ENCODE assay signal across 16 cellular contexts in the genomic region with DNA sequence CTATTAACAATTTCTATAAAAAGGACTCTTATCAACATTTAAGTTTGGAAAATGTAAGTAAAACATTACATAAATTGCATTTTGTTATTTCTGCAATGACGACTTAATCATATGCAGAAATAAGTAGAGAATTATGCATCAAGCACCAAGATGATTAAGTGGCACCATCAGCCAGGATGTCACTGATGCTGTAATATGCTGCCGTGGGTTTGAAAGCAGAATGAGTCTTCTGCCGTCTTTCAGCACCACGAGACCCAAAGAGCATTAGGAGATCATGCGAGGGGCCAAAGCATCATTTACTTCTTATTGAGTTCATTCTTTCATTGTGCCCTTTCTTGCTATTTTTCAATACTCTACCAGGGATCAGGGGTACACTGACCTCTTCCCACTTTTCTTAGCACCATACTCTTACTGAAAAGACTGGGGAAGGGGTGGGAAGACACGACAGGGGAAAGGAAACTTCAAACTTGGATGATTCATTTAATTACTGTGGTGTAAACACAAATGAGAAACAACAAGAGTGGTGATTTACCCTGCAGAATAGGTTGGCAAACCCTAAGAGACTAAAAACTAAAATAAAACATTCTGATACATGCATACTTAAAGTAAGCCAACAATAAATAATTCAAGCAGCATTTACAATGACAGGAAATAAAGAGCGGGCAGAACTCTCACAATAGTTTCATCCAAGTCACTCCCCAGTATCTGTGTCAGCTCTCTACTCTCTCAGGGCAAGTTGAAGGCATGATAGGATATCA.
A peak's percentile ranks its signal among the peaks of the same experiment; 100 is the strongest.
DNase-seq lines count a peak whose midpoint lies in the region; ATAC-seq and TF ChIP-seq lines count a peak whose summit lies in the region.
"Had no signal": no experiment of that assay in that cellular context is flagged by ENCODE, and none has a peak within 500 bp of the region (broad histone marks: within the 10 kb centered on the region; RNA-seq: fewer than 3 reads in every experiment).

No MANE protein-coding gene starts in this region.

- H3K27ac Mint-ChIP-seq in CD8-positive, alpha-beta memory T cell, result peak overlapping the region in 6 of 8 donors; percentile 6 to 82 (median 34)
- H3K27ac Mint-ChIP-seq in activated T-helper 2 cell treated with anti-CD3 and anti-CD28 coated beads, Interferon-gamma antibody, Interleukin-2, Interleukin-4, amounts not matched to agents 10 μg/mL and 5 μg/mL and 100 μg/mL, durations not matched to agents 14 hours and 24 hours and 36 hours, result peak overlapping the region; percentile 34
- H3K27ac Mint-ChIP-seq: B cell had no signal

- TF ChIP-seq CTCF in omental fat pad (IDR thresholded peaks at IDR 0.05), result no peak

- no peaks in the 10 kb centered on the region for H3K9me3 Mint-ChIP-seq in activated T-cell treated with anti-CD3 and anti-CD28 coated beads, Interleukin-2, amount 50 U/mL, for 4 hours
- H3K9me3 Mint-ChIP-seq in CD8-positive, alpha-beta memory T cell, result no peaks in the 10 kb centered on the region
- no peaks in the 10 kb centered on the region for H3K9me3 Mint-ChIP-seq in activated T-helper 2 cell treated with anti-CD3 and anti-CD28 coated beads, Interferon-gamma antibody, Interleukin-2, Interleukin-4, amounts not matched to agents 10 μg/mL and 5 μg/mL and 100 μg/mL, durations not matched to agents 14 hours and 24 hours and 36 hours

- H3K27ac ChIP-seq in CD8-positive, alpha-beta memory T cell (ENCODE audit: low read depth, low read length), result no peak overlapping the region

- H3K36me3 ChIP-seq in CD8-positive, alpha-beta memory T cell (ENCODE audit: insufficient read depth, low read length), result no peaks in the 10 kb centered on the region

- DNase-seq in activated T-cell treated with anti-CD3 and anti-CD28 coated beads, Interleukin-2, amount 50 U/mL, for 4 hours, result no peak
- DNase-seq in activated T-cell treated with anti-CD3 and anti-CD28 coated beads for 4 hours (no peak), omental fat pad (ENCODE audit: low spot score) (no peak), occipital lobe (lab: John Stamatoyannopoulos, UW) (no peak), GM19238 (ENCODE audit: insufficient read length, low spot score) (no peak)
- no peak for DNase-seq in CD8-positive, alpha-beta memory T cell
- no peak for DNase-seq in activated T-helper 2 cell treated with anti-CD3 and anti-CD28 coated beads, Interferon-gamma antibody, Interleukin-2, Interleukin-4, amounts not matched to agents 10 μg/mL and 5 μg/mL and 100 μg/mL, durations not matched to agents 14 hours and 24 hours and 36 hours (ENCODE audit: low spot score)
- DNase-seq: KBM-7; NCI-H1048; NCI-H146; NCI-H226; NCI-H69; NK-92 treated with Interleukin-12 subunit alpha and Interleukin-12 subunit beta, amount 100 ng/mL, for 24 hours; OCI-M1; RPMI8226 had no signal

- H3K4me3 ChIP-seq in CD8-positive, alpha-beta memory T cell (ENCODE audit: low read length), result no peak overlapping the region

- no peak overlapping the region for H3K4me3 Mint-ChIP-seq in activated T-cell treated with anti-CD3 and anti-CD28 coated beads, Interleukin-2, amount 50 U/mL, for 4 hours
- H3K4me3 Mint-ChIP-seq in CD8-positive, alpha-beta memory T cell, result no peak overlapping the region
- no peak overlapping the region for H3K4me3 Mint-ChIP-seq in activated T-helper 2 cell treated with anti-CD3 and anti-CD28 coated beads, Interferon-gamma antibody, Interleukin-2, Interleukin-4, amounts not matched to agents 10 μg/mL and 5 μg/mL and 100 μg/mL, durations not matched to agents 14 hours and 24 hours and 36 hours (ENCODE audit: low read depth)
- H3K4me3 Mint-ChIP-seq: B cell had no signal

- CTCF ChIA-PET in CD8-positive, alpha-beta memory T cell (lab: Charles Lee), result no interaction called here

- POLR2A ChIA-PET in CD8-positive, alpha-beta memory T cell (lab: Charles Lee), result no interaction called here

- peaks cover 17% of the 10 kb centered on the region for H3K36me3 Mint-ChIP-seq in activated T-cell treated with anti-CD3 and anti-CD28 coated beads, Interleukin-2, amount 50 U/mL, for 4 hours (ENCODE audit: insufficient read depth)
- peaks cover 4 to 67% (median 14%) of the 10 kb centered on the region in 3 donors for H3K36me3 Mint-ChIP-seq in CD8-positive, alpha-beta memory T cell
- peaks cover 45% of the 10 kb centered on the region for H3K36me3 Mint-ChIP-seq in activated T-helper 2 cell treated with anti-CD3 and anti-CD28 coated beads, Interferon-gamma antibody, Interleukin-2, Interleukin-4, amounts not matched to agents 10 μg/mL and 5 μg/mL and 100 μg/mL, durations not matched to agents 14 hours and 24 hours and 36 hours (ENCODE audit: low read depth)

- H3K27me3 ChIP-seq in CD8-positive, alpha-beta memory T cell (ENCODE audit: insufficient read depth, low read length, poor library complexity, severe bottlenecking), result no peaks in the 10 kb centered on the region

- peak; percentile 14 to 25 for ATAC-seq in activated T-cell treated with anti-CD3 and anti-CD28 coated beads, Interleukin-2, amount 50 U/mL, for 4 hours
- peak; percentile 41 for ATAC-seq in omental fat pad (ENCODE audit: low FRiP score)

- no peaks in the 10 kb centered on the region for H3K4me1 ChIP-seq in CD8-positive, alpha-beta memory T cell (ENCODE audit: insufficient read depth, low read length)

- intact Hi-C loops in activated T-helper 2 cell treated with anti-CD3 and anti-CD28 coated beads, Interferon-gamma antibody, Interleukin-2, Interleukin-4, amounts not matched to agents 10 μg/mL and 5 μg/mL and 100 μg/mL, durations not matched to agents 14 hours and 24 hours and 36 hours (cut with micrococcal nuclease), result no loop called here

- H3K27me3 Mint-ChIP-seq in activated T-cell treated with anti-CD3 and anti-CD28 coated beads, Interleukin-2, amount 50 U/mL, for 4 hours (ENCODE audit: low read depth), result no peaks in the 10 kb centered on the region
- no peaks in the 10 kb centered on the region for H3K27me3 Mint-ChIP-seq in CD8-positive, alpha-beta memory T cell
- no peaks in the 10 kb centered on the region for H3K27me3 Mint-ChIP-seq in activated T-helper 2 cell treated with anti-CD3 and anti-CD28 coated beads, Interferon-gamma antibody, Interleukin-2, Interleukin-4, amounts not matched to agents 10 μg/mL and 5 μg/mL and 100 μg/mL, durations not matched to agents 14 hours and 24 hours and 36 hours (ENCODE audit: low read depth)
- H3K27me3 Mint-ChIP-seq: B cell had no signal

- peaks cover 6% of the 10 kb centered on the region for H3K4me1 Mint-ChIP-seq in activated T-cell treated with anti-CD3 and anti-CD28 coated beads, Interleukin-2, amount 50 U/mL, for 4 hours (ENCODE audit: low read depth)
- peaks cover 7 to 20% (median 18%) of the 10 kb centered on the region in 3 donors for H3K4me1 Mint-ChIP-seq in CD8-positive, alpha-beta memory T cell
- peaks cover 13% of the 10 kb centered on the region for H3K4me1 Mint-ChIP-seq in activated T-helper 2 cell treated with anti-CD3 and anti-CD28 coated beads, Interferon-gamma antibody, Interleukin-2, Interleukin-4, amounts not matched to agents 10 μg/mL and 5 μg/mL and 100 μg/mL, durations not matched to agents 14 hours and 24 hours and 36 hours (ENCODE audit: low read depth)
- H3K4me1 Mint-ChIP-seq: B cell had no signal

- H3K9me3 ChIP-seq in CD8-positive, alpha-beta memory T cell (ENCODE audit: low read length), result no peaks in the 10 kb centered on the region
